Comparison of ENCODE assay signal across 8 cellular contexts in the genomic region with DNA sequence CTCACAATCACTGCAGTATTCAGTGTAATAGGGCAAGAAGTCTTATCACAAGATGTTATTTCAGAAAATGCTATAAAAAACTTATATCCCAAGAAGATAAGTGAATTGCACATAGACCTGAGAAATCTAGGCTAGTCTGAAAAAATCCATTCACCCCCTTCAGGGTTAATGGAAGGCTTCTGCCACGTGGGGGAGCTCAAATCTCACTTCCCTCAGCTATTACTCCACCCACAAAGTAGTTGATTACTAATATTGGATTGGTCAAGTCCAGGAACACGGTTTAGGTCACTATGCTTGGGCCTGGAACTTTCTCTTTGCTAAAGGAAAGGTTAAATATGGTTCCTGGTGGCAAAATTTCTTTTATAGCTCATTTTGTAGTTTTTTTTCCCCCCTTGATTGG. TPM values are rescaled to one million over a fixed set of nuclear protein-coding genes. Genes with fewer than 3 reads are reported as not detected.
DNase-seq lines count a peak whose midpoint lies in the region; ATAC-seq lines count a peak whose summit lies in the region.

No MANE protein-coding gene starts in this region.

- DNase-seq in DMS53 (lab: John Stamatoyannopoulos, UW) (peak; percentile 80), NCI-H2171 treated with DMSO at 0.1 percent for 48 hours (lab: John Stamatoyannopoulos, UW) (peak; percentile 63), amniotic epithelial cell (ENCODE audit: low read depth) (peak; percentile 46), kidney tubule cell (ENCODE audit: low spot score) (peak; percentile 40), mucosa of gallbladder (ENCODE audit: low spot score) (no peak), activated gamma-delta T cell (lab: John Stamatoyannopoulos, UW) (no peak)

- peak; percentile 96 for ATAC-seq in GM18870 (IDR thresholded peaks at IDR 0.05; ENCODE audit: unreplicated experiment)
- ATAC-seq in HG02970 (IDR thresholded peaks at IDR 0.05; ENCODE audit: low FRiP score, unreplicated experiment): peak; percentile 72

RNA-seq across cellular contexts. Expression of a gene that starts 51.2 kb away (rescaled TPM):
- total RNA-seq in mucosa of gallbladder: 2.4 TPM

Comparison
In these comparisons a context has a peak if more than half of its experiments do, and no peak if none do; other contexts are left out.
1. DNase-seq: peak in DMS53 (single experiment), NCI-H2171 treated with DMSO at 0.1 percent for 48 hours (single experiment), amniotic epithelial cell (single experiment) and kidney tubule cell (single experiment); none in mucosa of gallbladder (single experiment) and activated gamma-delta T cell (single experiment).